ENCODE assay signal across 1 cellular context in the genomic region with DNA sequence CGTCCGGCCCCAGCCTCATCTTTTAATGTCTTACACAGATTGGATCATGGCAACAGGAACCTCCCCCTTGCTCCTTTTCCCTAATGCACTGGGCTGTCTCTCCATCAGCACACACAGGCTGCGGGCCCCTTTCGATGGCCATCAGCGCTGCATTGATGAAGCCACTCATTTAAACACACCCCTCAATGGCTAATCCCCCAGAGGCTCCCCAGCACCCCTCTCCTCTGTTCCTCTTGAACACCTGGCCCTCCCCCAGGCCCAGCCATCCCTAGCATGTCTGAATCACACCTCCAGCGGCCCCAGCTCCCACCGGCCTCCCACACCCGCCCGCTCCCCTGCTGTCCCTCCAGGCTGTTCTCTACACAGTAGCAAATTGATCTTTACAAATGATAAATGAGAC.
A peak's percentile ranks its signal among the peaks of the same experiment; 100 is the strongest.
TF ChIP-seq lines count a peak whose summit lies in the region.

No MANE protein-coding gene starts in this region.

TF ChIP-seq in K562, 482 proteins besides CTCF, POLR2A, EP300 and RAD21:
- TF ChIP-seq, protein P1, sequence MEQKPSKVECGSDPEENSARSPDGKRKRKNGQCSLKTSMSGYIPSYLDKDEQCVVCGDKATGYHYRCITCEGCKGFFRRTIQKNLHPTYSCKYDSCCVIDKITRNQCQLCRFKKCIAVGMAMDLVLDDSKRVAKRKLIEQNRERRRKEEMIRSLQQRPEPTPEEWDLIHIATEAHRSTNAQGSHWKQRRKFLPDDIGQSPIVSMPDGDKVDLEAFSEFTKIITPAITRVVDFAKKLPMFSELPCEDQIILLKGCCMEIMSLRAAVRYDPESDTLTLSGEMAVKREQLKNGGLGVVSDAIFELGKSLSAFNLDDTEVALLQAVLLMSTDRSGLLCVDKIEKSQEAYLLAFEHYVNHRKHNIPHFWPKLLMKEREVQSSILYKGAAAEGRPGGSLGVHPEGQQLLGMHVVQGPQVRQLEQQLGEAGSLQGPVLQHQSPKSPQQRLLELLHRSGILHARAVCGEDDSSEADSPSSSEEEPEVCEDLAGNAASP (IDR thresholded peaks at IDR 0.05), result no peak
- TF ChIP-seq HES1 (IDR thresholded peaks at IDR 0.05; ENCODE audit: low read depth), result no peak
- no peak for TF ChIP-seq ZNF584 (CRISPR knock-in tag; IDR thresholded peaks at IDR 0.05; ENCODE audit: low read depth)
- 0 out of 2 replicates have a peak, but pooled peaks have one; percentile 30 for TF ChIP-seq EGR1 (conservative IDR thresholded peaks at IDR 0.05)
- TF ChIP-seq ZBTB7A (IDR thresholded peaks at IDR 0.05; ENCODE audit: borderline replicate concordance, control insufficient read depth, low read depth, low read length), result 0 out of 2 replicates have a peak, but pooled peaks have one; percentile 18
- no peak for TF ChIP-seq HINFP (tag; conservative IDR thresholded peaks at IDR 0.05; ENCODE audit: low read depth)
- no peak; the same call in 1 of the 2 replicates for TF ChIP-seq POLR2G (IDR thresholded peaks at IDR 0.05; ENCODE audit: low read depth, low read length)
